Comparison of ENCODE assay signal across 8 cellular contexts in the genomic region with DNA sequence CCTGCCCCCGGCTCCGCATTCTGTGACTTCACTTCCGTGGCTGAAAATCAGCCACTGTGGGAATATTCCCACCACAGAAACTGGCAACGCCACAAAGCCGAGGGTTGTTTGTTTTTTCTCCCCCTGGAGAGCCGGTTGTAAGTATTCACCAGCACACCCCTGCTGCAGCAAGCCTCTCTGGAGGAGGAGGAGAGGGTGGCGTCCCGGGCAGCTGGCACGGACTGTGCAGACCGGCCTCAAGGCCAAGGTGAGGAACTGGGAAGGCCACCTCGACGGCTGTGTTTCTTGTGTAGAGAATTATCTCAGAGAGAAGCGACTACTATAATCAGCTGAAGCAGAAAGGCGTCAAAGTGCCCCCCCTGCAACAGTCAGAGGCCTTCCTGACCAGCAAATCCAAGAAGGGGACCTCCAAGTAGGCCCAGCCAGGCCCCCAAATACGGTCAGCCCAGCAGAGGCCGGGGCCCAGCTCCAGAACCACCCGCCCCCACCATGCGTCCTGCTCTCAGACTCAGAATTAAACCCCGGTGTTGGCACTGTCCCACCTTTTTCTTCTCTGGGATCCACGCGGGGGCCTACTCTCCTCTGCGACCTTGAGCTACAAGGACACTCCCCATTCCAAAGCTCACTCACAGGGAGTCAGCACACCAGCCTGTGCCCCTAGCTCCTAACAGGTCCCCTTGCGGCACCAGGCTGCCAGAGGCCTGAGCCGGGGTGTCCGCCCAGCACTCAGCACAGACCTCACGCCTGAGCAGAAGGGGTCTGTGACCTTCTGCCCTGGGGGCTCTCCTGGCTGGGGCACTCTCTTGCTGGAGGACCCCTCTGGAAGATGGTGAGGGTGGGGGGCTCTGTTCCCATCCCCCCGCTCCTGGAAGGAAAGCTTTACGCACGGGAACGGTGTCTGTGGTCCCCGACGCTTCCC. TPM values are rescaled to one million over a fixed set of nuclear protein-coding genes. Genes with fewer than 3 reads are reported as not detected.
DNase-seq lines count a peak whose midpoint lies in the region; FAIRE-seq and TF ChIP-seq lines count a peak whose summit lies in the region.

No MANE protein-coding gene starts in this region.

- no peak for TF ChIP-seq CTCF in ascending aorta (IDR thresholded peaks at IDR 0.05)
- TF ChIP-seq CTCF in keratinocyte (optimal IDR thresholded peaks at IDR 0.05 in 1 of 3, IDR thresholded peaks at IDR 0.05 in 1 of 3, conservative IDR thresholded peaks at IDR 0.05 in 1 of 3; ENCODE audit: extremely low read depth in 1 of 3, insufficient read depth in 2 of 3, low read length in 3 of 3): no peak
- TF ChIP-seq CTCF in testis (IDR thresholded peaks at IDR 0.05): no peak

- intact Hi-C loops in ascending aorta (cut with DNase I): loop anchor here (2.0 kb wide), 1 partner anchor 25 kb away; a partner anchor contains a TSS
- intact Hi-C loops in testis (cut with DNase I; ENCODE audit: low total_unique reads): no loop called here

- H2AFZ ChIP-seq in keratinocyte (ENCODE audit: control insufficient read depth, low read length): no peak overlapping the region

- FAIRE-seq in keratinocyte (lab: Jason Lieb, UNC): no peak

- H3K4me1 ChIP-seq in ascending aorta (peaks cover 0 to 8% of the 10 kb centered on the region in 2 donors), keratinocyte (ENCODE audit: control insufficient read depth, extremely low read depth, insufficient read depth, low read length) (peaks cover 5% of the 10 kb centered on the region), testis (peaks cover 40% of the 10 kb centered on the region)

- H3K9me3 ChIP-seq in ascending aorta (no peaks in the 10 kb centered on the region), keratinocyte (ENCODE audit: control insufficient read depth, low read depth, low read length) (no peaks in the 10 kb centered on the region), testis (no peaks in the 10 kb centered on the region)

- H3K4me1 Mint-ChIP-seq in T-helper 1 cell treated with Interleukin-12 subunit alpha and Interleukin-12 subunit beta and Interleukin-4 antibody, amounts not matched to agents 30 μg/mL and 1 μg/mL, for 36 hours (ENCODE audit: low read depth): peaks cover 2% of the 10 kb centered on the region

- DNase-seq in T-helper 1 cell (no peak), ascending aorta (ENCODE audit: low spot score in 2 of 2) (no peak), keratinocyte (ENCODE audit: low read depth, low spot score) (no peak), testis (peak; percentile 75), hippocampal formation (lab: John Stamatoyannopoulos, UW) (no peak), glomerular visceral epithelial cell (ENCODE audit: extremely low spot score) (no peak), GM19240 (ENCODE audit: insufficient read length, low spot score) (no peak)

- no peaks in the 10 kb centered on the region for H3K27me3 Mint-ChIP-seq in T-helper 1 cell treated with Interleukin-12 subunit alpha and Interleukin-12 subunit beta and Interleukin-4 antibody, amounts not matched to agents 30 μg/mL and 1 μg/mL, for 36 hours (ENCODE audit: low read depth)

- H3K79me2 ChIP-seq in keratinocyte (ENCODE audit: control insufficient read depth, insufficient read depth, low read length): no peaks in the 10 kb centered on the region

- peak overlapping the region; percentile 59 for H3K4me2 ChIP-seq in keratinocyte (ENCODE audit: control insufficient read depth, extremely low read depth, insufficient read depth, low read depth, low read length)

- H3K9me1 ChIP-seq in keratinocyte (ENCODE audit: control insufficient read depth, extremely low read depth, insufficient read depth, low read length): no peaks in the 10 kb centered on the region

- H3K9ac ChIP-seq in keratinocyte (ENCODE audit: control insufficient read depth, extremely low read depth, insufficient read depth, low read length): no peak overlapping the region

- no peaks in the 10 kb centered on the region for H3K27me3 ChIP-seq in ascending aorta
- no peaks in the 10 kb centered on the region for H3K27me3 ChIP-seq in keratinocyte (ENCODE audit: control insufficient read depth, extremely low read depth, insufficient read depth, low read length)
- no peaks in the 10 kb centered on the region for H3K27me3 ChIP-seq in testis

- 16 to 26% methylated on average over 20 to 32 of the region's 32 CpGs for WGBS in testis, 2 donors

- no peaks in the 10 kb centered on the region for H4K20me1 ChIP-seq in keratinocyte (ENCODE audit: control insufficient read depth, extremely low read depth, insufficient read depth, low read length)

- H3K27ac ChIP-seq in ascending aorta (no peak overlapping the region), keratinocyte (ENCODE audit: control insufficient read depth, insufficient read depth, low read length) (no peak overlapping the region), testis (peak overlapping the region; percentile 12 to 60)

- no peak overlapping the region for H3K27ac Mint-ChIP-seq in T-helper 1 cell treated with Interleukin-12 subunit alpha and Interleukin-12 subunit beta and Interleukin-4 antibody, amounts not matched to agents 30 μg/mL and 1 μg/mL, for 36 hours

- H3K4me3 ChIP-seq in ascending aorta (peak overlapping the region; percentile 71 to 86), keratinocyte (ENCODE audit: control insufficient read depth in 2 of 3, extremely low read depth in 1 of 3, insufficient read depth in 2 of 3, low read depth in 1 of 3, low read length in 3 of 3) (peak overlapping the region in 1 of 3 experiments; percentile 52), testis (peak overlapping the region; percentile 62 to 70)

- H3K9me3 Mint-ChIP-seq in T-helper 1 cell treated with Interleukin-12 subunit alpha and Interleukin-12 subunit beta and Interleukin-4 antibody, amounts not matched to agents 30 μg/mL and 1 μg/mL, for 36 hours: no peaks in the 10 kb centered on the region

- peak overlapping the region; percentile 50 for H3K4me3 Mint-ChIP-seq in T-helper 1 cell treated with Interleukin-12 subunit alpha and Interleukin-12 subunit beta and Interleukin-4 antibody, amounts not matched to agents 30 μg/mL and 1 μg/mL, for 36 hours

- dilution Hi-C loops in keratinocyte (cut with MboI; ENCODE audit: extremely low pct_ligation_motif_present, low sequenced_read_pairs): no loop called here

- H3K36me3 Mint-ChIP-seq in T-helper 1 cell treated with Interleukin-12 subunit alpha and Interleukin-12 subunit beta and Interleukin-4 antibody, amounts not matched to agents 30 μg/mL and 1 μg/mL, for 36 hours (ENCODE audit: low read depth): no peaks in the 10 kb centered on the region

- no peak for TF ChIP-seq POLR2A in testis (IDR thresholded peaks at IDR 0.05)

- H3K36me3 ChIP-seq in ascending aorta: no peaks in the 10 kb centered on the region
- no peaks in the 10 kb centered on the region for H3K36me3 ChIP-seq in keratinocyte (ENCODE audit: control insufficient read depth in 2 of 2, extremely low read depth in 1 of 2, insufficient read depth in 2 of 2, low read length in 2 of 2)
- no peaks in the 10 kb centered on the region for H3K36me3 ChIP-seq in testis (ENCODE audit: low read depth, missing control alignments)

RNA-seq across cellular contexts. Expression of a gene that starts 1.2 kb away (rescaled TPM):
- total RNA-seq in ascending aorta (not detected), testis (100 to 1,000 TPM; 205 to 213 TPM)
- polyA plus RNA-seq in keratinocyte (0.79 to 1.3 TPM (median 1.0 TPM) in 3 replicates), testis (ENCODE audit: insufficient read depth, low read depth, low replicate concordance) (92.9 TPM)
- polyA plus RNA-seq in keratinocyte (2011; ENCODE audit: low read depth): 0.57 TPM
- polyA plus RNA-seq in keratinocyte (2011; cell fraction: cytosol; rRNA removed): 0.29 and 1.8 TPM in 2 replicates
- 0.57 TPM in 1 of 2 replicates, not detected in the other for polyA plus RNA-seq in keratinocyte (2011; cell fraction: nucleus; rRNA removed)
- polyA plus RNA-seq in keratinocyte (2012; ENCODE audit: low replicate concordance): 3.9 TPM in 1 of 2 replicates, not detected in the other
- polyA minus RNA-seq in keratinocyte: 0.76 to 1.9 TPM in 2 of 3 replicates, not detected in the other
- polyA minus RNA-seq in keratinocyte (2011; cell fraction: cytosol; rRNA and poly(A)+ RNA removed): 7.5 TPM
- not detected in 2 replicates for polyA minus RNA-seq in keratinocyte (2011; cell fraction: nucleus; rRNA and poly(A)+ RNA removed)

RNA-seq across cellular contexts. Expression of a gene that starts 19.1 kb away (rescaled TPM):
- total RNA-seq in ascending aorta (not detected), testis (10 to 100 TPM; 10.6 to 18.3 TPM)
- polyA plus RNA-seq in keratinocyte (not detected in 3 replicates), testis (ENCODE audit: insufficient read depth, low read depth, low replicate concordance) (28.4 TPM)
- polyA plus RNA-seq in keratinocyte (2011; ENCODE audit: low read depth): not detected
- not detected in 2 replicates for polyA plus RNA-seq in keratinocyte (2011; cell fraction: cytosol; rRNA removed)
- polyA plus RNA-seq in keratinocyte (2011; cell fraction: nucleus; rRNA removed): not detected in 2 replicates
- not detected in 2 replicates for polyA plus RNA-seq in keratinocyte (2012; ENCODE audit: low replicate concordance)
- polyA minus RNA-seq in keratinocyte: not detected in 3 replicates
- polyA minus RNA-seq in keratinocyte (2011; cell fraction: cytosol; rRNA and poly(A)+ RNA removed): not detected
- polyA minus RNA-seq in keratinocyte (2011; cell fraction: nucleus; rRNA and poly(A)+ RNA removed): not detected in 2 replicates

RNA-seq across cellular contexts. Expression of a gene that starts 24.9 kb away (rescaled TPM):
- total RNA-seq in ascending aorta (41.5 TPM), testis (10 to 100 TPM; 45.9 to 46.6 TPM)
- polyA plus RNA-seq in keratinocyte (20.5 to 40.1 TPM (median 33.1 TPM) in 3 replicates), testis (ENCODE audit: insufficient read depth, low read depth, low replicate concordance) (27.6 TPM)
- polyA plus RNA-seq in keratinocyte (2011; ENCODE audit: low read depth): 15.4 TPM
- 18.4 and 23.1 TPM in 2 replicates for polyA plus RNA-seq in keratinocyte (2011; cell fraction: cytosol; rRNA removed)
- polyA plus RNA-seq in keratinocyte (2011; cell fraction: nucleus; rRNA removed): 36.8 and 48.9 TPM in 2 replicates
- polyA plus RNA-seq in keratinocyte (2012; ENCODE audit: low replicate concordance): 24.3 and 33.2 TPM in 2 replicates
- 8.1 to 12.9 TPM (median 12.5 TPM) in 3 replicates for polyA minus RNA-seq in keratinocyte
- 23.0 TPM for polyA minus RNA-seq in keratinocyte (2011; cell fraction: cytosol; rRNA and poly(A)+ RNA removed)
- 11.6 and 14.4 TPM in 2 replicates for polyA minus RNA-seq in keratinocyte (2011; cell fraction: nucleus; rRNA and poly(A)+ RNA removed)

Comparison
In these comparisons a context has a peak if more than half of its experiments do, and no peak if none do; other contexts are left out.
1. H3K27ac ChIP-seq: peak in testis (2 of 2); none in ascending aorta (0 of 2) and keratinocyte (single experiment).
2. RNA of a gene that starts 1.2 kb away (total RNA-seq): 205 to 213 TPM in testis; not detected in ascending aorta (single experiment); every median in the first group is over 100 times any median in the second.
3. RNA of a gene that starts 19.1 kb away (total RNA-seq): 10.6 to 18.3 TPM in testis; not detected in ascending aorta (single experiment); every median in the first group is over 10 times any median in the second.